1 cellular context compared by ENCODE assay signal in genomic region chr6:132763269-132763668, GRCh38.
TF ChIP-seq lines count a peak whose summit lies in the region.

No MANE protein-coding gene starts in this region.

TF ChIP-seq in SK-N-SH, 30 proteins besides CTCF, POLR2A, EP300 and RAD21 (continued from another document):
- no peak for TF ChIP-seq GATA2 (CRISPR knock-in tag; IDR thresholded peaks at IDR 0.05)
- no peak for TF ChIP-seq MXI1 (IDR thresholded peaks at IDR 0.05; ENCODE audit: low read depth, low read length)
- no peak for TF ChIP-seq JUND (IDR thresholded peaks at IDR 0.05)
